ENCODE assay signal across 16 cellular contexts in genomic region chr1:100364731-100365130, GRCh38. TPM values are rescaled to one million over a fixed set of nuclear protein-coding genes. Genes with fewer than 3 reads are reported as not detected.
DNase-seq lines count a peak whose midpoint lies in the region; ATAC-seq, FAIRE-seq and TF ChIP-seq lines count a peak whose summit lies in the region.
"Had no signal": no experiment of that assay in that cellular context is flagged by ENCODE, and none has a peak within 500 bp of the region (broad histone marks: within the 10 kb centered on the region; RNA-seq: fewer than 3 reads in every experiment).

No MANE protein-coding gene starts in this region.

- intact Hi-C loops in left lung (cut with DNase I) = no loop called here

- H3K36me3 ChIP-seq in left lung = no peaks in the 10 kb centered on the region
- H3K36me3 ChIP-seq: lower lobe of right lung, WERI-Rb-1 had no signal

- no peaks in the 10 kb centered on the region for H3K27me3 ChIP-seq in left lung
- H3K27me3 ChIP-seq: body of pancreas had no signal

- TF ChIP-seq POLR2A in GM12891 (IDR thresholded peaks at IDR 0.05; ENCODE audit: low read depth, low read length) = no peak

- peaks cover 7 to 22% of the 10 kb centered on the region in 2 donors for H3K4me1 ChIP-seq in left lung

- H3K9me3 ChIP-seq in left lung = no peaks in the 10 kb centered on the region
- H3K9me3 ChIP-seq: body of pancreas, lower lobe of right lung had no signal

- no peak overlapping the region for H3K27ac ChIP-seq in left lung
- H3K27ac ChIP-seq: 22Rv1, body of pancreas, HL-60, lower lobe of right lung, WERI-Rb-1 had no signal

- no peak overlapping the region for H3K4me3 ChIP-seq in left lung
- H3K4me3 ChIP-seq: body of pancreas, lower lobe of right lung had no signal

- ATAC-seq in left lung (peak; percentile 38), GM18520 (IDR thresholded peaks at IDR 0.05; ENCODE audit: unreplicated experiment) (no peak), GM19023 (IDR thresholded peaks at IDR 0.05; ENCODE audit: unreplicated experiment) (no peak), GM18909 (IDR thresholded peaks at IDR 0.05; ENCODE audit: poor library complexity, unreplicated experiment) (no peak)
- ATAC-seq: body of pancreas, lower lobe of right lung, SK-N-SH treated with all-trans-retinoic acid at 6 μM for 48 hours had no signal

- DNase-seq in DMS53 (lab: John Stamatoyannopoulos, UW) (peak; percentile 42), DMS53 treated with DMSO at 0.1 percent for 48 hours (lab: John Stamatoyannopoulos, UW; ENCODE audit: unreplicated experiment) (no peak), GM12891 (ENCODE audit: insufficient read length, low spot score) (no peak), NCI-H524 treated with DMSO at 0.1 percent for 48 hours (lab: John Stamatoyannopoulos, UW) (peak; percentile 68), left lung (no peak)
- DNase-seq: body of pancreas; lower lobe of right lung; NCI-H2081; stimulated activated naive CD4-positive, alpha-beta T cell treated with Interleukin-2 at 50 U/mL for 16 hours; WERI-Rb-1 had no signal

- TF ChIP-seq CTCF in left lung (IDR thresholded peaks at IDR 0.05) = no peak

- FAIRE-seq in GM12891 (lab: Jason Lieb, UNC) = peak; percentile 5

TF ChIP-seq in GM12891, 5 proteins besides CTCF, POLR2A, EP300 and RAD21:
- TF ChIP-seq POLR2AphosphoS5 (IDR thresholded peaks at IDR 0.05; ENCODE audit: low read depth, low read length) (no peak), POU2F2 (IDR thresholded peaks at IDR 0.05; ENCODE audit: low read depth, low read length) (no peak), PAX5 (IDR thresholded peaks at IDR 0.05; ENCODE audit: insufficient read depth, low read length, severe bottlenecking) (no peak), TAF1 (IDR thresholded peaks at IDR 0.05; ENCODE audit: low read depth, low read length) (no peak)

RNA-seq across cellular contexts. Expression of gene CDC14A, which starts 12.4 kb away (rescaled TPM):
- 2.2 TPM for polyA plus RNA-seq in GM12891 (2012; ENCODE audit: low read depth, missing spikeins)
- total RNA-seq in left lung = 10 to 100 TPM in 1 of 2 donors, 1 to 10 TPM in 1; 8.9 to 13.9 TPM

Comparison
In these comparisons a context has a peak if more than half of its experiments do, and no peak if none do; other contexts are left out.
1. DNase-seq: peak in DMS53 (single experiment) and NCI-H524 treated with DMSO at 0.1 percent for 48 hours (single experiment); none in DMS53 treated with DMSO at 0.1 percent for 48 hours (single experiment), GM12891 (single experiment) and left lung (0 of 2).